14 cellular contexts compared by ENCODE assay signal in the genomic region with DNA sequence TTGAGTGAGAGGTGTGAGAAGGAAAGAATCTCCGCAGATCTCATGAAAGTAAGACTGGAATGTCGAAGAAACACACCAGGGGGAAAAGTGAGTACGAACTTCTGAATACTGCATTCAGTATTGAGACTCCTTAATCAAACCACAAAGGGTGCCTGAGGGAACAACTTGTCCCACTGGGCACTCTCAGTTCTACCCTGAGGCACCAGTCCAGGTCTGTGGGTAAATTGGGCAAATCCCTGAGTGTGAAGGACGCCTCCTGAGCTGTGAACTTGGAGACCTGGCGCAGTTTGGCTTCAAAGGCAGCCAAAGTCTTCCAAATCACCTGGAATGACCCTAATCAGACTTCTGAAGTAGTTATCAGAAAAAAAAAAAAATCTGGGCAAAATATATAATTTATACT.
"Had no signal": no experiment of that assay in that cellular context is flagged by ENCODE, and none has a peak within 500 bp of the region (broad histone marks: within the 10 kb centered on the region; RNA-seq: fewer than 3 reads in every experiment).

No MANE protein-coding gene starts in this region.

- H3K27me3 Mint-ChIP-seq: progenitor cell of endocrine pancreas; stimulated activated naive B cell treated with anti-CD40 and anti-IgM and Interleukin-4, amounts not matched to agents 10 μg/mL and 1 μg/mL and 100 μg/mL, for 72 hours; type B pancreatic cell had no signal

- H3K4me3 Mint-ChIP-seq: natural killer cell; stimulated activated naive B cell treated with anti-CD40 and anti-IgM and Interleukin-4, amounts not matched to agents 10 μg/mL and 1 μg/mL and 100 μg/mL, for 72 hours; T-helper 2 cell treated with Interferon-gamma antibody and Interleukin-4, amounts not matched to agents 5 μg/mL and 100 μg/mL, for 36 hours; type B pancreatic cell had no signal

- ATAC-seq: activated CD4-positive, CD25-positive, alpha-beta regulatory T cell treated with anti-CD3 and anti-CD28 coated beads, Interleukin-2, amount 50 U/mL, for 24 hours; activated naive CD4-positive, alpha-beta T cell treated with anti-CD3 and anti-CD28 coated beads, Interleukin-2, amount 50 U/mL, for 72 hours; esophagus mucosa; natural killer cell; stimulated activated naive B cell treated with anti-CD40 and anti-IgM and Interleukin-4, amounts not matched to agents 10 μg/mL and 1 μg/mL and 100 μg/mL, for 72 hours had no signal

- H3K4me3 ChIP-seq: sigmoid colon had no signal

- H3K4me1 ChIP-seq: sigmoid colon had no signal

- H3K27ac Mint-ChIP-seq: activated naive CD4-positive, alpha-beta T cell treated with anti-CD3 and anti-CD28 coated beads, Interleukin-2, amount 50 U/mL, for 72 hours; natural killer cell; progenitor cell of endocrine pancreas; stimulated activated naive B cell treated with anti-CD40 and anti-IgM and Interleukin-4, amounts not matched to agents 10 μg/mL and 1 μg/mL and 100 μg/mL, for 72 hours; T-helper 2 cell treated with Interferon-gamma antibody and Interleukin-4, amounts not matched to agents 5 μg/mL and 100 μg/mL, for 36 hours; type B pancreatic cell had no signal

- H3K27ac ChIP-seq: sigmoid colon had no signal

- H3K9me3 Mint-ChIP-seq: activated naive CD4-positive, alpha-beta T cell treated with anti-CD3 and anti-CD28 coated beads, Interleukin-2, amount 50 U/mL, for 72 hours; natural killer cell; T-helper 2 cell treated with Interferon-gamma antibody and Interleukin-4, amounts not matched to agents 5 μg/mL and 100 μg/mL, for 36 hours; type B pancreatic cell had no signal

- H3K9me3 ChIP-seq: sigmoid colon had no signal

- H3K27me3 ChIP-seq: sigmoid colon had no signal

- H3K36me3 ChIP-seq: sigmoid colon had no signal

- DNase-seq: activated effector memory CD4-positive, alpha-beta T cell treated with Interleukin-2 at 50 U/mL for 16 hours; activated T-cell treated with anti-CD3 and anti-CD28 coated beads, Interleukin-2, amount 50 U/mL, for 1 hour; amniotic stem cell; glutamatergic neuron; natural killer cell; sigmoid colon; stimulated activated CD4-positive, alpha-beta T cell treated with anti-CD3 and anti-CD28 coated beads, Interleukin-2, amount 100 ng/mL, for 24 hours; stimulated activated naive B cell treated with anti-CD40 and anti-IgM and Interleukin-4, amounts not matched to agents 10 μg/mL and 1 μg/mL and 100 μg/mL, for 72 hours had no signal

- H3K36me3 Mint-ChIP-seq: activated naive CD4-positive, alpha-beta T cell treated with anti-CD3 and anti-CD28 coated beads, Interleukin-2, amount 50 U/mL, for 72 hours; natural killer cell; type B pancreatic cell had no signal
